Comparison of ENCODE assay signal across 8 cellular contexts in genomic region chr17:40121191-40121885, GRCh38. TPM values are rescaled to one million over a fixed set of nuclear protein-coding genes. Genes with fewer than 3 reads are reported as not detected.
DNase-seq lines count a peak whose midpoint lies in the region; ATAC-seq and TF ChIP-seq lines count a peak whose summit lies in the region.

No MANE protein-coding gene starts in this region.

- H3K27ac ChIP-seq in lower lobe of right lung (peak overlapping the region; percentile 95), substantia nigra (ENCODE audit: low read depth, low read length, poor library complexity, severe bottlenecking) (peak overlapping the region; percentile 97)

- no peaks in the 10 kb centered on the region for H3K9me3 ChIP-seq in lower lobe of right lung

- no peak for TF ChIP-seq CTCF in lower lobe of right lung (IDR thresholded peaks at IDR 0.05)

- peaks cover 13% of the 10 kb centered on the region for H3K36me3 ChIP-seq in lower lobe of right lung

- H3K4me3 ChIP-seq in lower lobe of right lung, result peak overlapping the region; percentile 92

- intact Hi-C loops in lower lobe of right lung (cut with DNase I), result no loop called here

- H3K4me1 ChIP-seq in lower lobe of right lung, result peaks cover 28% of the 10 kb centered on the region

- H3K27me3 ChIP-seq in lower lobe of right lung (ENCODE audit: low read depth), result no peaks in the 10 kb centered on the region

- ATAC-seq in HG03103 (IDR thresholded peaks at IDR 0.05; ENCODE audit: low read depth, unreplicated experiment) (peak; percentile 7), SK-N-SH treated with all-trans-retinoic acid at 6 μM for 48 hours (peak; percentile 66), lower lobe of right lung (peak; percentile 59 to 64)

- DNase-seq in DMS 273 (lab: John Stamatoyannopoulos, UW; ENCODE audit: unreplicated experiment), result peak; percentile 76
- no peak for DNase-seq in DMS 273 treated with DMSO at 0.1 percent for 48 hours (lab: John Stamatoyannopoulos, UW)
- peak; percentile 58 for DNase-seq in dermis blood vessel endothelial cell
- peak; percentile 65 for DNase-seq in lower lobe of right lung
- peak in 38 of 49 donors; percentile 34 to 80 (median 62) for DNase-seq in substantia nigra (lab: John Stamatoyannopoulos, UW)
- DNase-seq in NCI-H2029 treated with DMSO at 0.1 percent for 48 hours (lab: John Stamatoyannopoulos, UW), result no peak

TF ChIP-seq in SK-N-SH treated with all-trans-retinoic acid at 6 μM for 48 hours, 23 proteins besides CTCF, POLR2A, EP300 and RAD21:
- TF ChIP-seq ZFP3 (CRISPR knock-in tag; IDR thresholded peaks at IDR 0.05) (no peak), ZNF70 (CRISPR knock-in tag; IDR thresholded peaks at IDR 0.05) (no peak), ARNTL (CRISPR knock-in tag; IDR thresholded peaks at IDR 0.05; ENCODE audit: borderline replicate concordance, low read depth) (no peak), POU6F1 (CRISPR knock-in tag; IDR thresholded peaks at IDR 0.05; ENCODE audit: borderline replicate concordance, low read depth) (no peak), ZC3H10 (CRISPR knock-in tag; IDR thresholded peaks at IDR 0.05) (no peak), ISL1 (CRISPR knock-in tag; IDR thresholded peaks at IDR 0.05) (no peak), ZNF565 (CRISPR knock-in tag; conservative IDR thresholded peaks at IDR 0.05; ENCODE audit: low read depth) (no peak), GLIS3 (CRISPR knock-in tag; IDR thresholded peaks at IDR 0.05) (no peak), PPARA (CRISPR knock-in tag; IDR thresholded peaks at IDR 0.05; ENCODE audit: borderline replicate concordance) (no peak), SNAI2 (CRISPR knock-in tag; IDR thresholded peaks at IDR 0.05) (no peak; the same call in 1 of the 2 replicates), RARB (CRISPR knock-in tag; IDR thresholded peaks at IDR 0.05) (no peak), TSHZ2 (CRISPR knock-in tag; IDR thresholded peaks at IDR 0.05) (no peak)

RNA-seq across cellular contexts. Expression of gene MSL1, which starts 0.4 kb away (rescaled TPM):
- 50.2 and 54.1 TPM in 2 replicates for total RNA-seq in dermis blood vessel endothelial cell
- 97.7 TPM for total RNA-seq in lower lobe of right lung

RNA-seq across cellular contexts. Expression of gene CASC3, which starts 19.0 kb away (rescaled TPM):
- 26.4 and 31.6 TPM in 2 replicates for total RNA-seq in dermis blood vessel endothelial cell
- 101 TPM for total RNA-seq in lower lobe of right lung

RNA-seq across cellular contexts. Expression of gene NR1D1, which starts 20.9 kb away (rescaled TPM):
- total RNA-seq in dermis blood vessel endothelial cell, result 1.7 and 2.3 TPM in 2 replicates
- 20.1 TPM for total RNA-seq in lower lobe of right lung

RNA-seq across cellular contexts. Expression of gene RAPGEFL1, which starts 55.9 kb away (rescaled TPM):
- total RNA-seq in dermis blood vessel endothelial cell, result 1.4 and 1.9 TPM in 2 replicates
- 9.3 TPM for total RNA-seq in lower lobe of right lung

RNA-seq across cellular contexts. Expression of gene THRA, which starts 58.6 kb away (rescaled TPM):
- 32.5 and 58.2 TPM in 2 replicates for total RNA-seq in dermis blood vessel endothelial cell
- 50.1 TPM for total RNA-seq in lower lobe of right lung

Comparison
In these comparisons a context has a peak if more than half of its experiments do, and no peak if none do; other contexts are left out.
1. DNase-seq: peak in DMS 273 (single experiment), dermis blood vessel endothelial cell (single experiment), lower lobe of right lung (single experiment) and substantia nigra (38 of 49); none in DMS 273 treated with DMSO at 0.1 percent for 48 hours (single experiment) and NCI-H2029 treated with DMSO at 0.1 percent for 48 hours (single experiment).
2. ATAC-seq: peak in every context shown above with its lines; median percentile 66 in SK-N-SH treated with all-trans-retinoic acid at 6 μM for 48 hours; 62 in lower lobe of right lung; 7 in HG03103.